ENCODE assay signal across 8 cellular contexts in genomic region chr1:7207875-7208646, GRCh38.
DNase-seq lines count a peak whose midpoint lies in the region; ATAC-seq and TF ChIP-seq lines count a peak whose summit lies in the region.

No MANE protein-coding gene starts in this region.

- H3K27me3 Mint-ChIP-seq in activated CD8-positive, alpha-beta memory T cell treated with anti-CD3 and anti-CD28 coated beads, Interleukin-2, amount 10 ng/mL, durations not matched to agents 7 days and 5 days: peaks cover 25% of the 10 kb centered on the region
- peaks cover 3% of the 10 kb centered on the region for H3K27me3 Mint-ChIP-seq in endothelial cell (ENCODE audit: unreplicated experiment)

- no peaks in the 10 kb centered on the region for H3K9me3 Mint-ChIP-seq in activated CD8-positive, alpha-beta memory T cell treated with anti-CD3 and anti-CD28 coated beads, Interleukin-2, amount 10 ng/mL, durations not matched to agents 7 days and 5 days (ENCODE audit: low read depth)
- H3K9me3 Mint-ChIP-seq in endothelial cell (ENCODE audit: unreplicated experiment): no peaks in the 10 kb centered on the region

- H3K36me3 Mint-ChIP-seq in activated CD8-positive, alpha-beta memory T cell treated with anti-CD3 and anti-CD28 coated beads, Interleukin-2, amount 10 ng/mL, durations not matched to agents 7 days and 5 days: no peaks in the 10 kb centered on the region
- no peaks in the 10 kb centered on the region for H3K36me3 Mint-ChIP-seq in endothelial cell (ENCODE audit: low read depth, unreplicated experiment)

- H3K4me3 Mint-ChIP-seq in activated CD8-positive, alpha-beta memory T cell treated with anti-CD3 and anti-CD28 coated beads, Interleukin-2, amount 10 ng/mL, durations not matched to agents 7 days and 5 days: no peak overlapping the region
- H3K4me3 Mint-ChIP-seq in endothelial cell (ENCODE audit: unreplicated experiment): no peak overlapping the region

- CTCF ChIA-PET in activated CD8-positive, alpha-beta memory T cell treated with anti-CD3 and anti-CD28 coated beads, Interleukin-2, amount 10 ng/mL, durations not matched to agents 7 days and 5 days (lab: Charles Lee): interaction anchor here (1.2 to 1.6 kb wide), 3 partner anchors 138 to 488 kb away, joined by 3 to 6 read pairs (median 3); no protein-coding TSS in a partner anchor

- ATAC-seq in activated CD8-positive, alpha-beta memory T cell treated with anti-CD3 and anti-CD28 coated beads, Interleukin-2, amount 10 ng/mL, durations not matched to agents 7 days and 5 days: peak; percentile 42
- ATAC-seq in mucosa of descending colon (peak; percentile 85), GM18861 (IDR thresholded peaks at IDR 0.05; ENCODE audit: unreplicated experiment) (no peak)

- H3K27ac Mint-ChIP-seq in activated CD8-positive, alpha-beta memory T cell treated with anti-CD3 and anti-CD28 coated beads, Interleukin-2, amount 10 ng/mL, durations not matched to agents 7 days and 5 days: no peak overlapping the region
- no peak overlapping the region for H3K27ac Mint-ChIP-seq in endothelial cell (ENCODE audit: unreplicated experiment)

- no peak overlapping the region for H3K4me3 ChIP-seq in mucosa of descending colon

- H3K4me1 ChIP-seq in mucosa of descending colon (ENCODE audit: low read depth): no peaks in the 10 kb centered on the region

- peaks cover 4% of the 10 kb centered on the region for H3K4me1 Mint-ChIP-seq in activated CD8-positive, alpha-beta memory T cell treated with anti-CD3 and anti-CD28 coated beads, Interleukin-2, amount 10 ng/mL, durations not matched to agents 7 days and 5 days
- H3K4me1 Mint-ChIP-seq in endothelial cell (ENCODE audit: unreplicated experiment): no peaks in the 10 kb centered on the region

- no peaks in the 10 kb centered on the region for H3K36me3 ChIP-seq in mucosa of descending colon (ENCODE audit: low read depth)

- intact Hi-C loops in mucosa of descending colon (cut with DNase I, micrococcal nuclease): no loop called here

- no peaks in the 10 kb centered on the region for H3K9me3 ChIP-seq in mucosa of descending colon

- DNase-seq in activated CD8-positive, alpha-beta memory T cell treated with anti-CD3 and anti-CD28 coated beads, Interleukin-2, amount 10 ng/mL, durations not matched to agents 7 days and 5 days: peak; percentile 51
- no peak for DNase-seq in activated CD8-positive, alpha-beta memory T cell treated with anti-CD3 and anti-CD28 coated beads, Interleukin-2, amount 50 U/mL, for 4 hours
- DNase-seq in Kasumi-1 (lab: John Stamatoyannopoulos, UW) (peak; percentile 91 to 92), endothelial cell (ENCODE audit: low spot score) (peak; percentile 87), mucosa of descending colon (peak in 2 of 3 donors; percentile 43 to 52), activated gamma-delta T cell treated with Interleukin-2 at 50 U/mL for 16 hours (no peak)

- TF ChIP-seq CTCF in endothelial cell (IDR thresholded peaks at IDR 0.05; ENCODE audit: unreplicated experiment) (peak; percentile 80), mucosa of descending colon (IDR thresholded peaks at IDR 0.05) (peak; percentile 15)

TF ChIP-seq in PFSK-1, 5 proteins besides CTCF, POLR2A, EP300 and RAD21:
- TF ChIP-seq FOXP2 (optimal IDR thresholded peaks at IDR 0.05; ENCODE audit: borderline replicate concordance, extremely low read depth, extremely low read length, insufficient read depth) (peak; percentile 40), SIN3A (IDR thresholded peaks at IDR 0.05; ENCODE audit: borderline replicate concordance, insufficient read depth, low read length) (no peak), REST (IDR thresholded peaks at IDR 0.05; ENCODE audit: insufficient read depth in 1 of 2, low read depth in 2 of 2, low read length in 2 of 2) (peak in 1 of 2 experiments; percentile 56; a peak in 1 of 4 replicates), TAF1 (IDR thresholded peaks at IDR 0.05; ENCODE audit: borderline replicate concordance, insufficient read depth, low read length) (no peak), POLR2AphosphoS5 (IDR thresholded peaks at IDR 0.05; ENCODE audit: low read depth, low read length) (no peak)

Comparison
In these comparisons a context has a peak if more than half of its experiments do, and no peak if none do; other contexts are left out.
1. DNase-seq: peak in activated CD8-positive, alpha-beta memory T cell treated with anti-CD3 and anti-CD28 coated beads, Interleukin-2, amount 10 ng/mL, durations not matched to agents 7 days and 5 days (single experiment), Kasumi-1 (2 of 2), endothelial cell (single experiment) and mucosa of descending colon (2 of 3); none in activated CD8-positive, alpha-beta memory T cell treated with anti-CD3 and anti-CD28 coated beads, Interleukin-2, amount 50 U/mL, for 4 hours (single experiment) and activated gamma-delta T cell treated with Interleukin-2 at 50 U/mL for 16 hours (single experiment).